ENCODE assay signal across 8 cellular contexts in genomic region chr18:2932247-2933181, GRCh38.
A peak's percentile ranks its signal among the peaks of the same experiment; 100 is the strongest.
DNase-seq lines count a peak whose midpoint lies in the region; ATAC-seq, FAIRE-seq and TF ChIP-seq lines count a peak whose summit lies in the region.

No MANE protein-coding gene starts in this region.

- no peaks in the 10 kb centered on the region for H3K9me3 ChIP-seq in BLaER1 treated with 17β-estradiol and CSF1 and Interleukin-3, amounts not matched to agents 10 nM and 100 nM (replicated peaks in 1 of 11)
- no peaks in the 10 kb centered on the region for H3K9me3 ChIP-seq in naive thymus-derived CD4-positive, alpha-beta T cell (ENCODE audit: control insufficient read depth in 2 of 3, low read length in 3 of 3)

- no peaks in the 10 kb centered on the region for H3K27me3 Mint-ChIP-seq in naive thymus-derived CD4-positive, alpha-beta T cell

- H3K4me3 ChIP-seq in BLaER1 treated with 17β-estradiol and CSF1 and Interleukin-3, amounts not matched to agents 10 nM and 100 nM: no peak overlapping the region
- no peak overlapping the region for H3K4me3 ChIP-seq in epithelial cell of esophagus (ENCODE audit: low read length)
- H3K4me3 ChIP-seq in naive thymus-derived CD4-positive, alpha-beta T cell (ENCODE audit: low read length): no peak overlapping the region

- CTCF ChIA-PET in naive thymus-derived CD4-positive, alpha-beta T cell (lab: Charles Lee): interaction anchor here (0.7 to 8.7 kb wide), 23 partner anchors 14 to 365 kb away, joined by 3 to 150 read pairs (median 5); partner anchors contain the start of gene MYL12A

- TF ChIP-seq CTCF in GM13976 (IDR thresholded peaks at IDR 0.05; ENCODE audit: borderline replicate concordance, control extremely low read depth, extremely low read depth, insufficient read depth, missing control alignments) (peak; percentile 31), epithelial cell of esophagus (IDR thresholded peaks at IDR 0.05; ENCODE audit: insufficient read depth, low read depth, low read length, missing control alignments) (peak; percentile 63)

- peak overlapping the region in 8 of 10 donors; percentile 1 to 30 (median 10) for H3K4me3 Mint-ChIP-seq in naive thymus-derived CD4-positive, alpha-beta T cell

- intact Hi-C loops in naive thymus-derived CD4-positive, alpha-beta T cell (cut with micrococcal nuclease): loop anchor here (1.0 kb wide), 8 partner anchors 18 to 734 kb away; no protein-coding TSS in a partner anchor

- peak; percentile 90 for FAIRE-seq in TTC549 (lab: Jason Lieb, UNC)

- peak overlapping the region in 3 of 11 experiments; percentile 15 to 34 (median 27); a peak in 2 of 22 replicates for H3K9ac ChIP-seq in BLaER1 treated with 17β-estradiol and CSF1 and Interleukin-3, amounts not matched to agents 10 nM and 100 nM

- H3K27ac Mint-ChIP-seq in naive thymus-derived CD4-positive, alpha-beta T cell: peak overlapping the region; percentile 68 to 95 (median 89)

- peaks cover 0 to 19% (median 8%) of the 10 kb centered on the region in 10 experiments; a peak in 15 of 20 replicates for H3K4me1 ChIP-seq in BLaER1 treated with 17β-estradiol and CSF1 and Interleukin-3, amounts not matched to agents 10 nM and 100 nM
- H3K4me1 ChIP-seq in naive thymus-derived CD4-positive, alpha-beta T cell (ENCODE audit: control insufficient read depth in 2 of 2, insufficient read depth in 2 of 2, low read length in 2 of 2): peaks cover 7 to 8% of the 10 kb centered on the region in 2 donors

- peaks cover 14 to 49% (median 33%) of the 10 kb centered on the region in 7 donors for H3K4me1 Mint-ChIP-seq in naive thymus-derived CD4-positive, alpha-beta T cell

- in situ Hi-C loops in GM13976 (cut with MboI; ENCODE audit: low sequenced_read_pairs, unreplicated experiment): loop anchor here (5.0 to 10.0 kb wide), 3 partner anchors 55 to 315 kb away; partner anchors contain the start of gene MYL12A

- POLR2A ChIA-PET in naive thymus-derived CD4-positive, alpha-beta T cell (lab: Charles Lee): interaction anchor here (0.6 to 3.6 kb wide), 9 partner anchors 24 to 315 kb away, joined by 3 to 29 read pairs (median 5); partner anchors contain the start of gene MYL12A

- peak; percentile 84 for ATAC-seq in naive thymus-derived CD4-positive, alpha-beta T cell
- no peak for ATAC-seq in HG03469 (IDR thresholded peaks at IDR 0.05; ENCODE audit: unreplicated experiment)

- peak overlapping the region in 4 of 11 experiments; percentile 6 to 21 (median 17); a peak in 4 of 22 replicates for H3K4me2 ChIP-seq in BLaER1 treated with 17β-estradiol and CSF1 and Interleukin-3, amounts not matched to agents 10 nM and 100 nM

- peaks cover 0 to 18% (median 0%) of the 10 kb centered on the region in 11 experiments; a peak in 4 of 22 replicates for H4K20me1 ChIP-seq in BLaER1 treated with 17β-estradiol and CSF1 and Interleukin-3, amounts not matched to agents 10 nM and 100 nM

- peaks cover 0 to 48% (median 27%) of the 10 kb centered on the region in 5 donors for H3K36me3 Mint-ChIP-seq in naive thymus-derived CD4-positive, alpha-beta T cell

- peaks cover 88 to 100% (median 96%) of the 10 kb centered on the region in 11 experiments for H3K36me3 ChIP-seq in BLaER1 treated with 17β-estradiol and CSF1 and Interleukin-3, amounts not matched to agents 10 nM and 100 nM
- H3K36me3 ChIP-seq in naive thymus-derived CD4-positive, alpha-beta T cell (ENCODE audit: control insufficient read depth in 2 of 3, insufficient read depth in 3 of 3, low read length in 3 of 3): peaks cover 15 to 75% (median 56%) of the 10 kb centered on the region in 3 experiments

- H3K27ac ChIP-seq in BLaER1 treated with 17β-estradiol and CSF1 and Interleukin-3, amounts not matched to agents 10 nM and 100 nM: peak overlapping the region in 6 of 11 experiments; percentile 10 to 53 (median 22); a peak in 8 of 22 replicates
- peak overlapping the region; percentile 49 for H3K27ac ChIP-seq in naive thymus-derived CD4-positive, alpha-beta T cell (ENCODE audit: low read depth, low read length)

- no peaks in the 10 kb centered on the region for H3K9me3 Mint-ChIP-seq in naive thymus-derived CD4-positive, alpha-beta T cell

- no peaks in the 10 kb centered on the region for H3K27me3 ChIP-seq in BLaER1 treated with 17β-estradiol and CSF1 and Interleukin-3, amounts not matched to agents 10 nM and 100 nM
- no peaks in the 10 kb centered on the region for H3K27me3 ChIP-seq in naive thymus-derived CD4-positive, alpha-beta T cell (ENCODE audit: control insufficient read depth in 2 of 2, insufficient read depth in 2 of 2, low read length in 2 of 2)

- DNase-seq in GM13976 (ENCODE audit: low spot score) (peak; percentile 79), NCI-H146 treated with DMSO at 0.1 percent for 48 hours (lab: John Stamatoyannopoulos, UW; ENCODE audit: unreplicated experiment) (peak; percentile 41), epithelial cell of esophagus (ENCODE audit: low read depth) (peak; percentile 63), cortex of kidney (lab: John Stamatoyannopoulos, UW) (no peak)
- peak in 7 of 9 donors; percentile 60 to 79 (median 73) for DNase-seq in naive thymus-derived CD4-positive, alpha-beta T cell
